8 cellular contexts compared by ENCODE assay signal in the genomic region with DNA sequence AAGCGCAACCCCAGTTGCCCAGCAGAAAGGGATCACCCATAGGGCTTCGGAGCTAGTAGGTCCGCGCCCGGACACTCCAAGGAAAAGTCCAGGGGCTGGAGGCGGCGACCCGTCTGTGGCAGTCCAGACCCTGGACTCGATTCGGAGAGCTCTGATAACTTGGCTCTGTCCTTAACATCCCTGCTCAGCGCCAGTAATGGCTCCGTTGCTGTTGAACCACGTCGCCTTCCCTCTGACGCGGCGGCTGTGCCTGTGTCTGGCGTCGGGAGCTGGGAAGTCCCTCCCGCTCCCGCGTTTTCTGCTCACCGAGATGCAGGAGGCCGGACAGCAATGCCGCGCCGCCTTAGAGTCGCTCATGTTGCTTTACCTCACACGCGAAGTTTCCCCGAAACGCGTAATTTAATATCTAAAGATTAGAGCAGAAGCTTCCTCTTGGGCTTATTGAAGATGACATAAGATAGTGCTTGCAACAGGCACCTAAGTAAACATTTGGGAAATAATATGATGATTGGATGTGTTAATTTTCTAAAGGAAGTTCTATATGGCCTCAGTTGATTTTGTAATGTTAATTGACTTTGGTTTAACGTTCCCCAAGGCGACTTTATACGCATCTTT.
DNase-seq lines count a peak whose midpoint lies in the region; ATAC-seq and TF ChIP-seq lines count a peak whose summit lies in the region.

No MANE protein-coding gene starts in this region.

- H3K27ac ChIP-seq in BLaER1 treated with 17β-estradiol and CSF1 and Interleukin-3, amounts not matched to agents 10 nM and 100 nM, result peak overlapping the region; percentile 96 to 99 (median 97)

- no peaks in the 10 kb centered on the region for H3K9me3 ChIP-seq in BLaER1 treated with 17β-estradiol and CSF1 and Interleukin-3, amounts not matched to agents 10 nM and 100 nM (replicated peaks in 1 of 11)

- TF ChIP-seq CTCF in epithelial cell of esophagus (IDR thresholded peaks at IDR 0.05; ENCODE audit: insufficient read depth, low read depth, low read length, missing control alignments), result no peak

- peaks cover 10 to 16% (median 11%) of the 10 kb centered on the region in 11 experiments for H3K36me3 ChIP-seq in BLaER1 treated with 17β-estradiol and CSF1 and Interleukin-3, amounts not matched to agents 10 nM and 100 nM

- peak overlapping the region; percentile 95 to 99 (median 97) for H3K9ac ChIP-seq in BLaER1 treated with 17β-estradiol and CSF1 and Interleukin-3, amounts not matched to agents 10 nM and 100 nM

- H3K4me2 ChIP-seq in BLaER1 treated with 17β-estradiol and CSF1 and Interleukin-3, amounts not matched to agents 10 nM and 100 nM, result peak overlapping the region; percentile 77 to 98 (median 90)

- peak overlapping the region; percentile 67 to 85 (median 80) for H3K4me3 ChIP-seq in BLaER1 treated with 17β-estradiol and CSF1 and Interleukin-3, amounts not matched to agents 10 nM and 100 nM
- peak overlapping the region; percentile 72 for H3K4me3 ChIP-seq in epithelial cell of esophagus (ENCODE audit: low read length)

- H3K4me1 ChIP-seq in BLaER1 treated with 17β-estradiol and CSF1 and Interleukin-3, amounts not matched to agents 10 nM and 100 nM, result peaks cover 20 to 36% (median 26%) of the 10 kb centered on the region in 10 experiments

- DNase-seq in NCI-H82 treated with DMSO at 0.1 percent for 48 hours (lab: John Stamatoyannopoulos, UW; ENCODE audit: unreplicated experiment), result peak; percentile 37
- DNase-seq in activated CD8-positive, alpha-beta memory T cell treated with anti-CD3 and anti-CD28 coated beads, Interleukin-2, amount 50 U/mL, for 48 hours, result peak; percentile 85
- DNase-seq in epithelial cell of esophagus (ENCODE audit: low read depth), result peak; percentile 90
- peak; percentile 45 for DNase-seq in midbrain (lab: John Stamatoyannopoulos, UW)
- DNase-seq in stimulated activated CD8-positive, alpha-beta memory T cell treated with anti-CD3 and anti-CD28 coated beads, Interleukin-15, amount 100 ng/mL, for 48 hours (ENCODE audit: low read depth in 2 of 2), result peak; percentile 49 to 56

- H4K20me1 ChIP-seq in BLaER1 treated with 17β-estradiol and CSF1 and Interleukin-3, amounts not matched to agents 10 nM and 100 nM, result no peaks in the 10 kb centered on the region

- peak; percentile 16 for ATAC-seq in GM19452 (IDR thresholded peaks at IDR 0.05; ENCODE audit: unreplicated experiment)
- peak; percentile 6 for ATAC-seq in HG03575 (IDR thresholded peaks at IDR 0.05; ENCODE audit: extremely low read depth, insufficient number of reproducible peaks, low FRiP score, unreplicated experiment)

- no peaks in the 10 kb centered on the region for H3K27me3 ChIP-seq in BLaER1 treated with 17β-estradiol and CSF1 and Interleukin-3, amounts not matched to agents 10 nM and 100 nM

Comparison
In these comparisons a context has a peak if more than half of its experiments do, and no peak if none do; other contexts are left out.
1. Peak in every context shown above with its lines: DNase-seq, ATAC-seq, H3K4me3 ChIP-seq and H3K27ac ChIP-seq.
2. DNase-seq: peak in every context shown above with its lines; median percentile 90 in epithelial cell of esophagus; 85 in activated CD8-positive, alpha-beta memory T cell treated with anti-CD3 and anti-CD28 coated beads, Interleukin-2, amount 50 U/mL, for 48 hours; 52 in stimulated activated CD8-positive, alpha-beta memory T cell treated with anti-CD3 and anti-CD28 coated beads, Interleukin-15, amount 100 ng/mL, for 48 hours; 45 in midbrain; 37 in NCI-H82 treated with DMSO at 0.1 percent for 48 hours.